ENCODE assay signal across 29 cellular contexts in genomic region chr4:176507845-176508533, GRCh38.
"Had no signal": no experiment of that assay in that cellular context is flagged by ENCODE, and none has a peak within 500 bp of the region (broad histone marks: within the 10 kb centered on the region; RNA-seq: fewer than 3 reads in every experiment).

No MANE protein-coding gene starts in this region.

- H3K9me3 ChIP-seq: ascending aorta, breast epithelium, colonic mucosa, esophagus muscularis mucosa, gastrocnemius medialis had no signal

- H3K27me3 ChIP-seq: ascending aorta, breast epithelium, cardiac muscle cell, colonic mucosa, esophagus muscularis mucosa, foreskin keratinocyte, gastrocnemius medialis had no signal

- H3K36me3 ChIP-seq: ascending aorta, breast epithelium, cardiac muscle cell, colonic mucosa, esophagus muscularis mucosa, gastrocnemius medialis had no signal

- H3K27ac ChIP-seq: ascending aorta, breast epithelium, cardiac muscle cell, colonic mucosa, esophagus muscularis mucosa, foreskin keratinocyte, gastrocnemius medialis had no signal

- DNase-seq: activated CD4-positive, alpha-beta memory T cell treated with anti-CD3 and anti-CD28 coated beads, Interleukin-2, amount 10 ng/mL, durations not matched to agents 7 days and 5 days; activated CD4-positive, alpha-beta T cell treated with anti-CD3 and anti-CD28 coated beads for 1 hour; activated CD4-positive, alpha-beta T cell treated with anti-CD3 and anti-CD28 coated beads for 4 hours; activated CD4-positive, alpha-beta T cell treated with anti-CD3 and anti-CD28 coated beads, Interleukin-2, amount 10 ng/mL, durations not matched to agents 7 days and 5 days; activated CD4-positive, alpha-beta T cell treated with anti-CD3 and anti-CD28 coated beads, Interleukin-2, amount 50 U/mL, for 4 hours; activated CD8-positive, alpha-beta memory T cell treated with anti-CD3 and anti-CD28 coated beads, Interleukin-2, amount 50 U/mL, for 48 hours; activated gamma-delta T cell; activated naive CD4-positive, alpha-beta T cell; activated naive CD4-positive, alpha-beta T cell treated with anti-CD3 and anti-CD28 coated beads, Interleukin-2, amount 10 ng/mL, durations not matched to agents 7 days and 5 days; activated naive CD8-positive, alpha-beta T cell treated with anti-CD3 and anti-CD28 coated beads, Interleukin-2, amount 10 ng/mL, durations not matched to agents 7 days and 5 days; activated T-cell treated with anti-CD3 and anti-CD28 coated beads for 4 hours; activated T-cell treated with anti-CD3 and anti-CD28 coated beads, Interleukin-2, amount 50 U/mL, for 24 hours; activated T-cell treated with anti-CD3 and anti-CD28 coated beads, Interleukin-2, amount 50 U/mL, for 72 hours; central memory CD4-positive, alpha-beta T cell; cerebellar nuclear complex; colonic mucosa; effector CD8-positive, alpha-beta T cell; endodermal cell; erythroblast; foreskin keratinocyte; gastrocnemius medialis; glutamatergic neuron; T-helper 2 cell had no signal

- H3K4me1 ChIP-seq: ascending aorta, breast epithelium, colonic mucosa, foreskin keratinocyte, gastrocnemius medialis had no signal

- ATAC-seq: activated naive CD4-positive, alpha-beta T cell treated with anti-CD3 and anti-CD28 coated beads, Interleukin-2, amount 50 U/mL, for 72 hours; activated T-cell treated with anti-CD3 and anti-CD28 coated beads, Interleukin-2, amount 50 U/mL, for 72 hours; foreskin keratinocyte; gastrocnemius medialis; WTC11 had no signal

- H3K4me3 ChIP-seq: ascending aorta, breast epithelium, cardiac muscle cell, colonic mucosa, esophagus muscularis mucosa, gastrocnemius medialis had no signal
